ENCODE assay signal across 1 cellular context in the genomic region with DNA sequence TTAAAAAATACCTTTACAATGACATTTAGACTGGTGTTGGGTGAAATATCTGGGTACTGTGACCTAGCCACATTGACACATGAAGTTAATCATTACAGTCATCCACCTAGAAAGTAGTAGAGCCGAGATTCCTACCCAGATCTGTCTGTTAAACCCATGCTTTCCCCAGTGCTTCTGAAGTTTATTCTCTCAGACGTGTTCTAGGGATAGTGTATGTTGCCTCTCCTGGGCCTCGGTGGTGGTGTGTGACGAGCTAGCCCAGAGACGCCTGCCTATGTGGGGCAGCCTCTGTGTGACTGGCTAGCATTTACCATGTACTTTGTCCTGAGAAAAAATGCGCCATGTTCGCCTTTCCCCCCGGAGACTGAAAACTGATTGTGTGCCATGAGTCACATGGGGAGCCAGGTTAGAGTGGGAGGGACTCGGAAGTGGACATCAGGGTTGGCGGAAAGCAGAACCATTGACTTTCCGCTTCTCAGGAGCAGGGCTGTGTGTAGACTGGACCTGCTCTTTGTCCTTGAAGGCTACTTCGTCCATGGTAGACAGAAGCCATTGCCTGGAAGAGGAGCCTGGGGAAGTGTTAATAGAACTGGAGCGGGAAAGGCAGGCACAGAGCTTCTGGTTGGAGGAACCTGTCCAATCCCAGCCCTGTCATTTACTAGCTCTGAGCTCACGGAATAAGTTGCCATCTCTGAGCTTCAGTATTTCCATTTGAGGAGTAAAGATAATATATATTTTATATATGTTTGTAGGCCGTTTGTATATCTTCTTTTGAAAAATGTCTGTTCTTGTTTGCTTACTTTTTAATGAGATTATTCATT.
TF ChIP-seq lines count a peak whose summit lies in the region.

No MANE protein-coding gene starts in this region.

TF ChIP-seq in HepG2, 621 proteins besides CTCF, POLR2A, EP300 and RAD21 (continued from another document and continues in another):
- TF ChIP-seq ZBED4 (CRISPR knock-in tag; IDR thresholded peaks at IDR 0.05; ENCODE audit: borderline replicate concordance) (peak; percentile 55; the same call in 1 of the 2 replicates), THRA (CRISPR knock-in tag; IDR thresholded peaks at IDR 0.05; ENCODE audit: borderline replicate concordance) (0 out of 2 replicates have a peak, but pooled peaks have one; percentile 48), ATM (IDR thresholded peaks at IDR 0.05; ENCODE audit: borderline replicate concordance) (no peak), TRIM22 (IDR thresholded peaks at IDR 0.05) (no peak), ZNF530 (CRISPR knock-in tag; IDR thresholded peaks at IDR 0.05; ENCODE audit: low read depth) (no peak), KAT7 (CRISPR knock-in tag; IDR thresholded peaks at IDR 0.05; ENCODE audit: borderline replicate concordance) (peak; percentile 28; the same call in 1 of the 2 replicates), FOXC1 (CRISPR knock-in tag; IDR thresholded peaks at IDR 0.05; ENCODE audit: borderline replicate concordance) (peak; percentile 69; the same call in 1 of the 2 replicates), ZNF160 (CRISPR knock-in tag; IDR thresholded peaks at IDR 0.05) (peak; percentile 78), HCFC1 (IDR thresholded peaks at IDR 0.05; ENCODE audit: low read depth, low read length) (0 out of 2 replicates have a peak, but pooled peaks have one; percentile 21), ZNF296 (CRISPR knock-in tag; conservative IDR thresholded peaks at IDR 0.05) (no peak), NBN (conservative IDR thresholded peaks at IDR 0.05) (no peak), MAFF (IDR thresholded peaks at IDR 0.05; ENCODE audit: low read depth, low read length) (no peak), ZNF232 (CRISPR knock-in tag; IDR thresholded peaks at IDR 0.05; ENCODE audit: borderline replicate concordance) (peak; percentile 53; the same call in 1 of the 2 replicates), CHD4 (IDR thresholded peaks at IDR 0.05; ENCODE audit: borderline replicate concordance, low read length) (peak; percentile 89; the same call in 1 of the 2 replicates), ARHGAP35 (CRISPR knock-in tag; IDR thresholded peaks at IDR 0.05; ENCODE audit: borderline replicate concordance) (peak; percentile 95), KDM1A (CRISPR knock-in tag; IDR thresholded peaks at IDR 0.05) (0 out of 2 replicates have a peak, but pooled peaks have one; percentile 28), ZNF234 (CRISPR knock-in tag; conservative IDR thresholded peaks at IDR 0.05) (no peak), ZBTB7B (CRISPR knock-in tag; IDR thresholded peaks at IDR 0.05) (no peak), ZKSCAN5 (CRISPR knock-in tag; IDR thresholded peaks at IDR 0.05) (no peak), PATZ1 (CRISPR knock-in tag; IDR thresholded peaks at IDR 0.05) (peak; percentile 47), AGO2 (optimal IDR thresholded peaks at IDR 0.05; ENCODE audit: low read depth, low read length) (no peak), POGZ (CRISPR knock-in tag; IDR thresholded peaks at IDR 0.05) (peak; percentile 77), ZNF737 (CRISPR knock-in tag; IDR thresholded peaks at IDR 0.05; ENCODE audit: borderline replicate concordance) (peak; percentile 66; the same call in 1 of the 2 replicates), SETDB1 (CRISPR knock-in tag; IDR thresholded peaks at IDR 0.05; ENCODE audit: borderline replicate concordance) (no peak), ZNF354B (CRISPR knock-in tag; IDR thresholded peaks at IDR 0.05) (no peak; the same call in 1 of the 2 replicates), TBL1XR1 (IDR thresholded peaks at IDR 0.05; ENCODE audit: borderline replicate concordance, low read length, partially characterized antibody) (peak; percentile 72), MYNN (CRISPR knock-in tag; IDR thresholded peaks at IDR 0.05; ENCODE audit: low read depth) (no peak), ASH2L (IDR thresholded peaks at IDR 0.05; ENCODE audit: insufficient read length, low read depth, low read length) (peak; percentile 100), ZNF746 (CRISPR knock-in tag; IDR thresholded peaks at IDR 0.05) (peak; percentile 83; the same call in 1 of the 2 replicates), SOX6 (IDR thresholded peaks at IDR 0.05) (no peak), SOX6 (CRISPR knock-in tag; IDR thresholded peaks at IDR 0.05) (peak; percentile 80), BORCS8-MEF2B (CRISPR knock-in tag; IDR thresholded peaks at IDR 0.05) (peak; percentile 93), TFE3 (CRISPR knock-in tag; IDR thresholded peaks at IDR 0.05) (peak; percentile 97), ZEB1 (IDR thresholded peaks at IDR 0.05; ENCODE audit: insufficient replicate concordance, low read depth) (no peak), ZNF101 (CRISPR knock-in tag; IDR thresholded peaks at IDR 0.05; ENCODE audit: borderline replicate concordance, low read depth) (0 out of 2 replicates have a peak, but pooled peaks have one; percentile 83), DMAP1 (CRISPR knock-in tag; IDR thresholded peaks at IDR 0.05) (peak; percentile 89; the same call in 1 of the 2 replicates), SAP130 (CRISPR knock-in tag; IDR thresholded peaks at IDR 0.05; ENCODE audit: low read depth) (peak; percentile 94), ZNF274 (CRISPR knock-in tag; IDR thresholded peaks at IDR 0.05) (peak; percentile 70; the same call in 1 of the 2 replicates), ZNF549 (CRISPR knock-in tag; IDR thresholded peaks at IDR 0.05) (0 out of 2 replicates have a peak, but pooled peaks have one; percentile 14), ZNF772 (CRISPR knock-in tag; IDR thresholded peaks at IDR 0.05) (peak; percentile 91; the same call in 1 of the 2 replicates), SPEN (CRISPR knock-in tag; IDR thresholded peaks at IDR 0.05; ENCODE audit: low read depth) (peak; percentile 72), NFYB (CRISPR knock-in tag; IDR thresholded peaks at IDR 0.05) (peak; percentile 70)
- TF ChIP-seq, protein P1, sequence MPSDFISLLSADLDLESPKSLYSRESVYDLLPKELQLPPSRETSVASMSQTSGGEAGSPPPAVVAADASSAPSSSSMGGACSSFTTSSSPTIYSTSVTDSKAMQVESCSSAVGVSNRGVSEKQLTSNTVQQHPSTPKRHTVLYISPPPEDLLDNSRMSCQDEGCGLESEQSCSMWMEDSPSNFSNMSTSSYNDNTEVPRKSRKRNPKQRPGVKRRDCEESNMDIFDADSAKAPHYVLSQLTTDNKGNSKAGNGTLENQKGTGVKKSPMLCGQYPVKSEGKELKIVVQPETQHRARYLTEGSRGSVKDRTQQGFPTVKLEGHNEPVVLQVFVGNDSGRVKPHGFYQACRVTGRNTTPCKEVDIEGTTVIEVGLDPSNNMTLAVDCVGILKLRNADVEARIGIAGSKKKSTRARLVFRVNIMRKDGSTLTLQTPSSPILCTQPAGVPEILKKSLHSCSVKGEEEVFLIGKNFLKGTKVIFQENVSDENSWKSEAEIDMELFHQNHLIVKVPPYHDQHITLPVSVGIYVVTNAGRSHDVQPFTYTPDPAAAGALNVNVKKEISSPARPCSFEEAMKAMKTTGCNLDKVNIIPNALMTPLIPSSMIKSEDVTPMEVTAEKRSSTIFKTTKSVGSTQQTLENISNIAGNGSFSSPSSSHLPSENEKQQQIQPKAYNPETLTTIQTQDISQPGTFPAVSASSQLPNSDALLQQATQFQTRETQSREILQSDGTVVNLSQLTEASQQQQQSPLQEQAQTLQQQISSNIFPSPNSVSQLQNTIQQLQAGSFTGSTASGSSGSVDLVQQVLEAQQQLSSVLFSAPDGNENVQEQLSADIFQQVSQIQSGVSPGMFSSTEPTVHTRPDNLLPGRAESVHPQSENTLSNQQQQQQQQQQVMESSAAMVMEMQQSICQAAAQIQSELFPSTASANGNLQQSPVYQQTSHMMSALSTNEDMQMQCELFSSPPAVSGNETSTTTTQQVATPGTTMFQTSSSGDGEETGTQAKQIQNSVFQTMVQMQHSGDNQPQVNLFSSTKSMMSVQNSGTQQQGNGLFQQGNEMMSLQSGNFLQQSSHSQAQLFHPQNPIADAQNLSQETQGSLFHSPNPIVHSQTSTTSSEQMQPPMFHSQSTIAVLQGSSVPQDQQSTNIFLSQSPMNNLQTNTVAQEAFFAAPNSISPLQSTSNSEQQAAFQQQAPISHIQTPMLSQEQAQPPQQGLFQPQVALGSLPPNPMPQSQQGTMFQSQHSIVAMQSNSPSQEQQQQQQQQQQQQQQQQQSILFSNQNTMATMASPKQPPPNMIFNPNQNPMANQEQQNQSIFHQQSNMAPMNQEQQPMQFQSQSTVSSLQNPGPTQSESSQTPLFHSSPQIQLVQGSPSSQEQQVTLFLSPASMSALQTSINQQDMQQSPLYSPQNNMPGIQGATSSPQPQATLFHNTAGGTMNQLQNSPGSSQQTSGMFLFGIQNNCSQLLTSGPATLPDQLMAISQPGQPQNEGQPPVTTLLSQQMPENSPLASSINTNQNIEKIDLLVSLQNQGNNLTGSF (CRISPR knock-in tag; IDR thresholded peaks at IDR 0.05): no peak
- TF ChIP-seq, protein P2, sequence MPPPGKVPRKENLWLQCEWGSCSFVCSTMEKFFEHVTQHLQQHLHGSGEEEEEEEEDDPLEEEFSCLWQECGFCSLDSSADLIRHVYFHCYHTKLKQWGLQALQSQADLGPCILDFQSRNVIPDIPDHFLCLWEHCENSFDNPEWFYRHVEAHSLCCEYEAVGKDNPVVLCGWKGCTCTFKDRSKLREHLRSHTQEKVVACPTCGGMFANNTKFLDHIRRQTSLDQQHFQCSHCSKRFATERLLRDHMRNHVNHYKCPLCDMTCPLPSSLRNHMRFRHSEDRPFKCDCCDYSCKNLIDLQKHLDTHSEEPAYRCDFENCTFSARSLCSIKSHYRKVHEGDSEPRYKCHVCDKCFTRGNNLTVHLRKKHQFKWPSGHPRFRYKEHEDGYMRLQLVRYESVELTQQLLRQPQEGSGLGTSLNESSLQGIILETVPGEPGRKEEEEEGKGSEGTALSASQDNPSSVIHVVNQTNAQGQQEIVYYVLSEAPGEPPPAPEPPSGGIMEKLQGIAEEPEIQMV (CRISPR knock-in tag; IDR thresholded peaks at IDR 0.05; ENCODE audit: low read depth): peak; percentile 89
